In genomic region chr5:6900828-6901227, GRCh38 we compare ENCODE assay signal across 1 cellular context.
TF ChIP-seq lines count a peak whose summit lies in the region.

No MANE protein-coding gene starts in this region.

TF ChIP-seq in HepG2, 621 proteins besides CTCF, POLR2A, EP300 and RAD21 (continued from another document and continues in another):
- TF ChIP-seq NR2F6 (IDR thresholded peaks at IDR 0.05), result peak; percentile 35; the same call in 1 of the 2 replicates
- no peak for TF ChIP-seq NR2F6 (CRISPR knock-in tag; IDR thresholded peaks at IDR 0.05)
- no peak for TF ChIP-seq ZBTB46 (CRISPR knock-in tag; IDR thresholded peaks at IDR 0.05; ENCODE audit: borderline replicate concordance)
- TF ChIP-seq KLF9 (CRISPR knock-in tag; IDR thresholded peaks at IDR 0.05; ENCODE audit: low read depth), result no peak
- peak; percentile 74; the same call in 1 of the 2 replicates for TF ChIP-seq ETV5 (CRISPR knock-in tag; IDR thresholded peaks at IDR 0.05; ENCODE audit: borderline replicate concordance)
- peak; percentile 52 for TF ChIP-seq PHF5A (CRISPR knock-in tag; IDR thresholded peaks at IDR 0.05; ENCODE audit: low read depth, unreplicated experiment)
- TF ChIP-seq DPF2 (CRISPR knock-in tag; IDR thresholded peaks at IDR 0.05; ENCODE audit: borderline replicate concordance, low read depth), result peak; percentile 48; the same call in 1 of the 2 replicates
- peak; percentile 90 for TF ChIP-seq ELF1 (CRISPR knock-in tag; IDR thresholded peaks at IDR 0.05)
- peak; percentile 34; the same call in 1 of the 2 replicates for TF ChIP-seq ARID4A (CRISPR knock-in tag; IDR thresholded peaks at IDR 0.05; ENCODE audit: borderline replicate concordance)
- TF ChIP-seq SMC3 (IDR thresholded peaks at IDR 0.05; ENCODE audit: low read length), result no peak
- 0 out of 2 replicates have a peak, but pooled peaks have one; percentile 37 for TF ChIP-seq ZNF792 (CRISPR knock-in tag; IDR thresholded peaks at IDR 0.05)
- TF ChIP-seq RBM22 (optimal IDR thresholded peaks at IDR 0.05; ENCODE audit: low read length), result no peak
- TF ChIP-seq TARDBP (CRISPR knock-in tag; IDR thresholded peaks at IDR 0.05), result peak; percentile 61
- TF ChIP-seq, protein P1, sequence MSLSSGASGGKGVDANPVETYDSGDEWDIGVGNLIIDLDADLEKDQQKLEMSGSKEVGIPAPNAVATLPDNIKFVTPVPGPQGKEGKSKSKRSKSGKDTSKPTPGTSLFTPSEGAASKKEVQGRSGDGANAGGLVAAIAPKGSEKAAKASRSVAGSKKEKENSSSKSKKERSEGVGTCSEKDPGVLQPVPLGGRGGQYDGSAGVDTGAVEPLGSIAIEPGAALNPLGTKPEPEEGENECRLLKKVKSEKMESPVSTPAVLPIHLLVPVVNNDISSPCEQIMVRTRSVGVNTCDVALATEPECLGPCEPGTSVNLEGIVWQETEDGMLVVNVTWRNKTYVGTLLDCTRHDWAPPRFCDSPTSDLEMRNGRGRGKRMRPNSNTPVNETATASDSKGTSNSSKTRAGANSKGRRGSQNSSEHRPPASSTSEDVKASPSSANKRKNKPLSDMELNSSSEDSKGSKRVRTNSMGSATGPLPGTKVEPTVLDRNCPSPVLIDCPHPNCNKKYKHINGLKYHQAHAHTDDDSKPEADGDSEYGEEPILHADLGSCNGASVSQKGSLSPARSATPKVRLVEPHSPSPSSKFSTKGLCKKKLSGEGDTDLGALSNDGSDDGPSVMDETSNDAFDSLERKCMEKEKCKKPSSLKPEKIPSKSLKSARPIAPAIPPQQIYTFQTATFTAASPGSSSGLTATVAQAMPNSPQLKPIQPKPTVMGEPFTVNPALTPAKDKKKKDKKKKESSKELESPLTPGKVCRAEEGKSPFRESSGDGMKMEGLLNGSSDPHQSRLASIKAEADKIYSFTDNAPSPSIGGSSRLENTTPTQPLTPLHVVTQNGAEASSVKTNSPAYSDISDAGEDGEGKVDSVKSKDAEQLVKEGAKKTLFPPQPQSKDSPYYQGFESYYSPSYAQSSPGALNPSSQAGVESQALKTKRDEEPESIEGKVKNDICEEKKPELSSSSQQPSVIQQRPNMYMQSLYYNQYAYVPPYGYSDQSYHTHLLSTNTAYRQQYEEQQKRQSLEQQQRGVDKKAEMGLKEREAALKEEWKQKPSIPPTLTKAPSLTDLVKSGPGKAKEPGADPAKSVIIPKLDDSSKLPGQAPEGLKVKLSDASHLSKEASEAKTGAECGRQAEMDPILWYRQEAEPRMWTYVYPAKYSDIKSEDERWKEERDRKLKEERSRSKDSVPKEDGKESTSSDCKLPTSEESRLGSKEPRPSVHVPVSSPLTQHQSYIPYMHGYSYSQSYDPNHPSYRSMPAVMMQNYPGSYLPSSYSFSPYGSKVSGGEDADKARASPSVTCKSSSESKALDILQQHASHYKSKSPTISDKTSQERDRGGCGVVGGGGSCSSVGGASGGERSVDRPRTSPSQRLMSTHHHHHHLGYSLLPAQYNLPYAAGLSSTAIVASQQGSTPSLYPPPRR (CRISPR knock-in tag; IDR thresholded peaks at IDR 0.05; ENCODE audit: borderline replicate concordance), result peak; percentile 40; the same call in 1 of the 2 replicates
- TF ChIP-seq GABPB1 (CRISPR knock-in tag; IDR thresholded peaks at IDR 0.05), result peak; percentile 35; the same call in 1 of the 2 replicates
- 0 out of 2 replicates have a peak, but pooled peaks have one; percentile 25 for TF ChIP-seq ZFX (CRISPR knock-in tag; IDR thresholded peaks at IDR 0.05; ENCODE audit: low read depth)
- peak in 1 of 2 experiments; percentile 47; a peak in 1 of 4 replicates for TF ChIP-seq KLF16 (CRISPR knock-in tag; IDR thresholded peaks at IDR 0.05)
- TF ChIP-seq SAP130 (CRISPR knock-in tag; IDR thresholded peaks at IDR 0.05; ENCODE audit: low read depth), result peak; percentile 76
- peak; percentile 67 for TF ChIP-seq ZNF263 (CRISPR knock-in tag; IDR thresholded peaks at IDR 0.05)
- TF ChIP-seq SOX6 (IDR thresholded peaks at IDR 0.05), result no peak
- peak; percentile 98 for TF ChIP-seq SOX6 (CRISPR knock-in tag; IDR thresholded peaks at IDR 0.05)
- TF ChIP-seq CBX5 (CRISPR knock-in tag; IDR thresholded peaks at IDR 0.05; ENCODE audit: borderline replicate concordance), result peak; percentile 66; the same call in 1 of the 2 replicates
- TF ChIP-seq HNF1A (IDR thresholded peaks at IDR 0.05; ENCODE audit: low read depth), result peak; percentile 94
- peak; percentile 96 for TF ChIP-seq HNF1A (CRISPR knock-in tag; IDR thresholded peaks at IDR 0.05; ENCODE audit: borderline replicate concordance)
- 0 out of 2 replicates have a peak, but pooled peaks have one; percentile 56 for TF ChIP-seq IRF2 (CRISPR knock-in tag; IDR thresholded peaks at IDR 0.05)
- TF ChIP-seq MIER3 (CRISPR knock-in tag; IDR thresholded peaks at IDR 0.05; ENCODE audit: borderline replicate concordance), result 0 out of 2 replicates have a peak, but pooled peaks have one; percentile 44
- no peak for TF ChIP-seq NONO (IDR thresholded peaks at IDR 0.05)
- 0 out of 2 replicates have a peak, but pooled peaks have one; percentile 28 for TF ChIP-seq NONO (CRISPR knock-in tag; conservative IDR thresholded peaks at IDR 0.05)
- TF ChIP-seq ZNF580 (CRISPR knock-in tag; IDR thresholded peaks at IDR 0.05; ENCODE audit: borderline replicate concordance, low read depth), result 0 out of 2 replicates have a peak, but pooled peaks have one; percentile 45
- peak; percentile 80 for TF ChIP-seq FOXA3 (CRISPR knock-in tag; IDR thresholded peaks at IDR 0.05)
- TF ChIP-seq POGZ (CRISPR knock-in tag; IDR thresholded peaks at IDR 0.05), result peak; percentile 94
- TF ChIP-seq, protein P2, sequence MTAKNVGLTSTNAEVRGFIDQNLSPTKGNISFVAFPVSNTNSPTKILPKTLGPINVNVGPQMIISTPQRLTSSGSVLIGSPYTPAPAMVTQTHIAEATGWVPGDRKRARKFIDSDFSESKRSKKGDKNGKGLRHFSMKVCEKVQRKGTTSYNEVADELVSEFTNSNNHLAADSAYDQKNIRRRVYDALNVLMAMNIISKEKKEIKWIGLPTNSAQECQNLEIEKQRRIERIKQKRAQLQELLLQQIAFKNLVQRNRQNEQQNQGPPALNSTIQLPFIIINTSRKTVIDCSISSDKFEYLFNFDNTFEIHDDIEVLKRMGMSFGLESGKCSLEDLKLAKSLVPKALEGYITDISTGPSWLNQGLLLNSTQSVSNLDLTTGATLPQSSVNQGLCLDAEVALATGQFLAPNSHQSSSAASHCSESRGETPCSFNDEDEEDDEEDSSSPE (CRISPR knock-in tag; IDR thresholded peaks at IDR 0.05), result 0 out of 2 replicates have a peak, but pooled peaks have one; percentile 35
- TF ChIP-seq KAT8 (CRISPR knock-in tag; IDR thresholded peaks at IDR 0.05), result peak; percentile 63; the same call in 1 of the 2 replicates
- no peak for TF ChIP-seq CREB1 (IDR thresholded peaks at IDR 0.05)
- peak; percentile 60 for TF ChIP-seq CREB1 (CRISPR knock-in tag; IDR thresholded peaks at IDR 0.05)
- peak; percentile 96 for TF ChIP-seq HNF1B (CRISPR knock-in tag; IDR thresholded peaks at IDR 0.05)
- no peak for TF ChIP-seq EED (CRISPR knock-in tag; IDR thresholded peaks at IDR 0.05)
- no peak for TF ChIP-seq ZSCAN12 (CRISPR knock-in tag; IDR thresholded peaks at IDR 0.05)
- peak; percentile 65; the same call in 1 of the 2 replicates for TF ChIP-seq MYC (CRISPR knock-in tag; IDR thresholded peaks at IDR 0.05; ENCODE audit: borderline replicate concordance)
- TF ChIP-seq MAZ (IDR thresholded peaks at IDR 0.05; ENCODE audit: borderline replicate concordance, low read depth, low read length), result 0 out of 2 replicates have a peak, but pooled peaks have one; percentile 32
- no peak for TF ChIP-seq MAZ (CRISPR knock-in tag; IDR thresholded peaks at IDR 0.05; ENCODE audit: low read depth)
